8 cellular contexts compared by ENCODE assay signal in genomic region chrX:46912673-46913491, GRCh38. TPM values are rescaled to one million over a fixed set of nuclear protein-coding genes. Genes with fewer than 3 reads are reported as not detected.
DNase-seq lines count a peak whose midpoint lies in the region; ATAC-seq, FAIRE-seq and TF ChIP-seq lines count a peak whose summit lies in the region.

No MANE protein-coding gene starts in this region.

- POLR2A ChIA-PET in GM12878 (lab: Charles Lee) = no interaction called here

- DNase-seq in NCI-H2196 treated with DMSO at 0.1 percent for 48 hours (lab: John Stamatoyannopoulos, UW; ENCODE audit: unreplicated experiment) (peak; percentile 0), NCI-H2196 (lab: John Stamatoyannopoulos, UW; ENCODE audit: unreplicated experiment) (no peak), SJCRH30 (peak; percentile 32 to 50), GM12878 (ENCODE audit: low read depth, low spot score) (no peak)

- no peak for TF ChIP-seq EP300 in GM12878 (IDR thresholded peaks at IDR 0.05; ENCODE audit: borderline replicate concordance in 1 of 2, control insufficient read depth in 1 of 2, low read depth in 2 of 2, low read length in 2 of 2)

- CTCF ChIA-PET in GM12878 (lab: Yijun Ruan, JAX) = interaction anchor here (0.7 to 0.9 kb wide), 4 partner anchors 19 to 62 kb away, joined by 3 to 4 read pairs (median 4); no protein-coding TSS in a partner anchor

- SMC1A ChIA-PET in GM12878 (lab: Charles Lee; ENCODE audit: uncharacterized antibody, unreplicated experiment) = interaction anchor here (1.0 to 1.4 kb wide), 3 partner anchors 8 to 62 kb away, joined by 3 read pairs; no protein-coding TSS in a partner anchor

- H3K9me3 ChIP-seq in SJCRH30 (replicated peaks) (no peaks in the 10 kb centered on the region), GM12878 (replicated peaks; ENCODE audit: control insufficient read depth, insufficient read depth, low read length) (no peaks in the 10 kb centered on the region), iPS-18c (ENCODE audit: control insufficient read depth, insufficient read depth, low read length) (peaks cover 7% of the 10 kb centered on the region)

- peak overlapping the region; percentile 60 for H2AFZ ChIP-seq in GM12878 (ENCODE audit: control insufficient read depth, low read depth, low read length)

- peak; percentile 39 for TF ChIP-seq RAD21 in GM12878 (IDR thresholded peaks at IDR 0.05; ENCODE audit: insufficient read depth, low read depth, low read length)

- H3K9ac ChIP-seq in GM12878 (ENCODE audit: control insufficient read depth, insufficient read depth, low read length) = peak overlapping the region; percentile 39; the same call in 1 of the 2 replicates

- H3K27me3 ChIP-seq in SJCRH30 = no peaks in the 10 kb centered on the region
- peaks cover 0 to 1% of the 10 kb centered on the region in 2 experiments; a peak in 3 of 4 replicates for H3K27me3 ChIP-seq in GM12878 (replicated peaks in 1 of 2; ENCODE audit: control insufficient read depth in 2 of 2, insufficient read depth in 2 of 2, low read length in 1 of 2)

- H3K4me3 ChIP-seq in SJCRH30 = peak overlapping the region; percentile 72
- H3K4me3 ChIP-seq in GM12878 = peak overlapping the region; percentile 14
- peak overlapping the region; percentile 79 for H3K4me3 ChIP-seq in iPS-18c (ENCODE audit: insufficient read depth, low read depth, low read length)
- peak overlapping the region; percentile 52 to 73 (median 56) for H3K4me3 ChIP-seq in skin epidermis

- intact Hi-C loops in GM12878 (cut with micrococcal nuclease; ENCODE audit: unreplicated experiment) = loop anchor here (2.0 kb wide), 1 partner anchor 66 kb away; no protein-coding TSS in a partner anchor

- RAD21 ChIA-PET in GM12878 (lab: Charles Lee; ENCODE audit: unreplicated experiment) = interaction anchor here (0.6 to 3.2 kb wide), 3 partner anchors 10 to 65 kb away, joined by 4 to 17 read pairs (median 6); no protein-coding TSS in a partner anchor

- TF ChIP-seq POLR2A in GM12878 (IDR thresholded peaks at IDR 0.05; ENCODE audit: low read depth, low read length) = no peak

- no TSS peak for BruUV-seq in GM12878 (replicated peaks; lab: Mats Ljungman, UMichigan)

- ATAC-seq in HG03432 (IDR thresholded peaks at IDR 0.05; ENCODE audit: unreplicated experiment) (peak; percentile 68), GM12878 (peak; percentile 85), GM21526 (IDR thresholded peaks at IDR 0.05; ENCODE audit: low FRiP score, unreplicated experiment) (no peak)

- H3K79me2 ChIP-seq in GM12878 (ENCODE audit: control insufficient read depth, insufficient read depth, low read length) = no peaks in the 10 kb centered on the region; the same call in 1 of the 2 replicates

- in situ Hi-C loops in GM12878 (cut with MboI) = no loop called here

- WGBS in GM12878 (ENCODE audit: insufficient coverage, insufficient replicate concordance, low lambda C conversion rate, missing lambda C conversion rate) = 36% methylated on average over 65 of the region's 102 CpGs

- no peaks in the 10 kb centered on the region for H4K20me1 ChIP-seq in GM12878 (ENCODE audit: control insufficient read depth, insufficient read depth)

- H3K36me3 ChIP-seq in SJCRH30 (no peaks in the 10 kb centered on the region), GM12878 (ENCODE audit: control insufficient read depth in 2 of 2, insufficient read depth in 2 of 2, low read length in 1 of 2) (no peaks in the 10 kb centered on the region)

- H3K27ac ChIP-seq in SJCRH30 (no peak overlapping the region), GM12878 (ENCODE audit: control insufficient read depth, insufficient read depth) (no peak overlapping the region), skin epidermis (peak overlapping the region in 13 of 21 experiments; percentile 3 to 76 (median 57))

- no peak for FAIRE-seq in GM12878 (lab: Jason Lieb, UNC)

- H3K4me1 ChIP-seq in SJCRH30 (no peaks in the 10 kb centered on the region), GM12878 (ENCODE audit: control insufficient read depth, insufficient read depth, low read length) (no peaks in the 10 kb centered on the region)

- TF ChIP-seq CTCF in GM12878 (IDR thresholded peaks at IDR 0.05 in 2 of 3, conservative IDR thresholded peaks at IDR 0.05 in 1 of 3; ENCODE audit: control insufficient read depth in 2 of 3, extremely low read depth in 1 of 3, insufficient read depth in 1 of 3, low read depth in 3 of 3, low read length in 3 of 3) = peak; percentile 32 to 55 (median 47); a peak in 5 of 6 replicates

- peak overlapping the region; percentile 74 for H3K4me2 ChIP-seq in GM12878 (ENCODE audit: control insufficient read depth, insufficient read depth)

TF ChIP-seq in GM12878, 131 proteins besides CTCF, POLR2A, EP300 and RAD21 (continues in another document):
- TF ChIP-seq NR2C2 (IDR thresholded peaks at IDR 0.05; ENCODE audit: borderline replicate concordance, control insufficient read depth, insufficient read length, low read depth) (no peak), NR2F1 (conservative IDR thresholded peaks at IDR 0.05) (0 out of 2 replicates have a peak, but pooled peaks have one; percentile 23), DPF2 (IDR thresholded peaks at IDR 0.05) (0 out of 2 replicates have a peak, but pooled peaks have one; percentile 39), STAT3 (IDR thresholded peaks at IDR 0.05; ENCODE audit: low read depth, low read length) (no peak), NRF1 (conservative IDR thresholded peaks at IDR 0.05; ENCODE audit: low read depth, low read length) (no peak), IKZF2 (IDR thresholded peaks at IDR 0.05) (no peak), EGR1 (IDR thresholded peaks at IDR 0.05; ENCODE audit: borderline replicate concordance in 1 of 2, low read depth in 2 of 2, low read length in 2 of 2) (0 out of 3 replicates have a peak, but pooled peaks of 1 of the 2 experiments have one; percentile 4), SMC3 (IDR thresholded peaks at IDR 0.05; ENCODE audit: borderline replicate concordance, low read length) (peak; percentile 21; the same call in 1 of the 2 replicates), ZNF622 (IDR thresholded peaks at IDR 0.05) (no peak), RELB (IDR thresholded peaks at IDR 0.05; ENCODE audit: low read depth) (peak; percentile 24; the same call in 1 of the 2 replicates), NFIC (IDR thresholded peaks at IDR 0.05; ENCODE audit: low read depth, low read length) (no peak), NFYA (IDR thresholded peaks at IDR 0.05; ENCODE audit: borderline replicate concordance, low read depth, low read length) (no peak), TAF1 (IDR thresholded peaks at IDR 0.05; ENCODE audit: borderline replicate concordance, low read depth, low read length) (no peak), NKRF (conservative IDR thresholded peaks at IDR 0.05) (0 out of 2 replicates have a peak, but pooled peaks have one; percentile 9), YY1 (IDR thresholded peaks at IDR 0.05; ENCODE audit: low read depth, low read length) (0 out of 2 replicates have a peak, but pooled peaks have one; percentile 16), HCFC1 (IDR thresholded peaks at IDR 0.05; ENCODE audit: low read length) (no peak)

RNA-seq across cellular contexts. Expression of gene JADE3, which starts 0.7 kb away (rescaled TPM):
- 4.5 and 5.5 TPM in 2 replicates for total RNA-seq in SJCRH30 (2014; rRNA removed; shearing (Covaris generic))
- total RNA-seq in GM12878 (2013; cell fraction: nucleolus; rRNA removed) = 8.0 and 9.6 TPM in 2 replicates
- total RNA-seq in GM12878 (2014; rRNA removed) (0.51 and 0.54 TPM in 2 replicates), GM12878 (2014; rRNA removed; fragmentation: Illumina TruSeq; extraction: Trizol) (0.51 and 0.63 TPM in 2 replicates), GM12878 (2021) (0.80 and 0.88 TPM in 2 replicates)
- 1.4 TPM for polyA plus RNA-seq in GM12878 (2011; ENCODE audit: low read depth)
- polyA plus RNA-seq in GM12878 (2011; rRNA removed) (12.9 and 13.0 TPM in 2 replicates), GM12878 (2014; fragmentation: Illumina TruSeq; extraction: Trizol) (0.75 and 0.82 TPM in 2 replicates), GM12878 (2014; fragmentation: Nextera tagmentation; extraction: Ambion mirVana) (under 1 TPM; 0.06 to 0.13 TPM), GM12878 (2014; rRNA removed) (0.32 and 0.39 TPM in 2 replicates), GM12878 (2016; fragmentation: Nextera tagmentation; extraction: Ambion mirVana) (under 1 TPM; 0.67 to 0.78 TPM)
- polyA plus RNA-seq in GM12878 (2011; cell fraction: cytosol; rRNA removed) = 5.9 TPM in 2 replicates
- polyA plus RNA-seq in GM12878 (2011; cell fraction: nucleus; rRNA removed) = 8.1 and 9.8 TPM in 2 replicates
- 2.4 and 3.5 TPM in 2 replicates for polyA plus RNA-seq in GM12878 (2012)
- polyA minus RNA-seq in GM12878 (2011; rRNA and poly(A)+ RNA removed) = 9.3 and 12.7 TPM in 2 replicates
- 3.9 and 4.8 TPM in 2 replicates for polyA minus RNA-seq in GM12878 (2011; cell fraction: cytosol; rRNA and poly(A)+ RNA removed)
- polyA minus RNA-seq in GM12878 (2011; cell fraction: nucleus; rRNA and poly(A)+ RNA removed) = 3.1 and 4.9 TPM in 2 replicates

Comparison
In these comparisons a context has a peak if more than half of its experiments do, and no peak if none do; other contexts are left out.
1. DNase-seq: peak in NCI-H2196 treated with DMSO at 0.1 percent for 48 hours (single experiment) and SJCRH30 (2 of 2); none in NCI-H2196 (single experiment) and GM12878 (single experiment).
2. H3K27ac ChIP-seq: peak in skin epidermis (13 of 21); none in SJCRH30 (single experiment) and GM12878 (single experiment).
3. H3K4me3 ChIP-seq: peak in every context shown above with its lines; median percentile 79 in iPS-18c; 72 in SJCRH30; 56 in skin epidermis; 14 in GM12878.